34 cellular contexts compared by ENCODE assay signal in the genomic region with DNA sequence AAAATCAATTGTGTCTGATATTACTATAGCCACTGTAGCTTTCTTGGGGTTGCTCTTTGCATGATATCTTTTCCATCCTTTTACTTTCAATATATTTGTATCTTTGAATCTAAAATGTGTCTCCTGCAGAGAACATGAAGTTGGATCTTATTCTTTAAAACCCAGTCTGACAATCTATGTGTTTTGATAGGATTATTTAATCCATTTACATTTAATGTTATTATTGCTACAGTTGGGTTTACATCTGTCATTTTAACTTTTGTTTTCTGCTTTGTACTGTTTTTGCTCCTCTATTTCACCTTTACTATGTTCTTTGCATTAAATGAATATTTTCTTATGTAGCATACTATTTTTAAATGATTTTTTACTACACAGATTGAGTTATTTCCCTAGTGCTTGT.
"Had no signal": no experiment of that assay in that cellular context is flagged by ENCODE, and none has a peak within 500 bp of the region (broad histone marks: within the 10 kb centered on the region; RNA-seq: fewer than 3 reads in every experiment).

No MANE protein-coding gene starts in this region.

- FAIRE-seq: astrocyte, bronchial epithelial cell, colon had no signal

- DNase-seq: activated effector memory CD4-positive, alpha-beta T cell treated with anti-CD3 and anti-CD28 coated beads, Interleukin-2, amount 50 U/mL, for 16 hours; activated effector memory CD4-positive, alpha-beta T cell treated with Interleukin-2 at 50 U/mL for 16 hours; activated gamma-delta T cell; activated gamma-delta T cell treated with Interleukin-2 at 50 U/mL for 16 hours; activated naive CD4-positive, alpha-beta T cell; activated naive CD4-positive, alpha-beta T cell treated with anti-CD3 and anti-CD28 coated beads for 36 hours; activated naive CD4-positive, alpha-beta T cell treated with anti-CD3 and anti-CD28 coated beads, Interleukin-2, amount 10 ng/mL, durations not matched to agents 7 days and 5 days; activated naive CD4-positive, alpha-beta T cell treated with anti-CD3 and anti-CD28 coated beads, Interleukin-2, amount 50 U/mL, for 16 hours; activated naive CD4-positive, alpha-beta T cell treated with Interleukin-2 at 50 U/mL for 16 hours; activated naive CD8-positive, alpha-beta T cell treated with anti-CD3 and anti-CD28 coated beads for 36 hours; activated naive CD8-positive, alpha-beta T cell treated with anti-CD3 and anti-CD28 coated beads, Interleukin-2, amount 10 ng/mL, durations not matched to agents 7 days and 5 days; activated naive CD8-positive, alpha-beta T cell treated with anti-CD3 and anti-CD28 coated beads, Interleukin-2, amount 50 U/mL, for 24 hours; activated T-cell treated with anti-CD3 and anti-CD28 coated beads, Interleukin-2, amount 50 U/mL, for 24 hours; activated T-cell treated with anti-CD3 and anti-CD28 coated beads, Interleukin-2, amount 50 U/mL, for 4 hours; activated T-cell treated with anti-CD3 and anti-CD28 coated beads, Interleukin-2, amount 50 U/mL, for 48 hours; activated T-cell treated with anti-CD3 and anti-CD28 coated beads, Interleukin-2, amount 50 U/mL, for 72 hours; adrenal gland; amniotic stem cell; amygdala; anterior cingulate cortex; aorta; body of pancreas; brain microvascular endothelial cell; caudate nucleus; central memory CD4-positive, alpha-beta T cell; cerebellar nuclear complex had no signal

- H3K36me3 ChIP-seq: adrenal gland, ascending aorta, brain microvascular endothelial cell, breast epithelium, cardiac muscle cell had no signal

- H3K27me3 ChIP-seq: adrenal gland, ascending aorta, body of pancreas, brain microvascular endothelial cell, breast epithelium, cardiac muscle cell had no signal

- ATAC-seq: activated naive CD4-positive, alpha-beta T cell treated with anti-CD3 and anti-CD28 coated beads, Interleukin-2, amount 50 U/mL, for 72 hours; activated naive CD8-positive, alpha-beta T cell treated with anti-CD3 and anti-CD28 coated beads, Interleukin-2, amount 50 U/mL, for 24 hours; activated T-cell treated with anti-CD3 and anti-CD28 coated beads, Interleukin-2, amount 50 U/mL, for 4 hours; activated T-cell treated with anti-CD3 and anti-CD28 coated beads, Interleukin-2, amount 50 U/mL, for 72 hours; activated T-helper 17 cell treated with anti-CD3 and anti-CD28 coated beads, Interleukin-2, amount 50 U/mL, for 72 hours; body of pancreas had no signal

- H3K27ac ChIP-seq: adrenal gland, ascending aorta, body of pancreas, brain microvascular endothelial cell, breast epithelium, cardiac muscle cell had no signal

- H3K9me3 ChIP-seq: body of pancreas had no signal

- H3K4me1 ChIP-seq: adrenal gland, ascending aorta, body of pancreas, breast epithelium had no signal

- H3K4me3 ChIP-seq: adrenal gland, ascending aorta, body of pancreas, breast epithelium, cardiac muscle cell had no signal
